ENCODE assay signal across 8 cellular contexts in the genomic region with DNA sequence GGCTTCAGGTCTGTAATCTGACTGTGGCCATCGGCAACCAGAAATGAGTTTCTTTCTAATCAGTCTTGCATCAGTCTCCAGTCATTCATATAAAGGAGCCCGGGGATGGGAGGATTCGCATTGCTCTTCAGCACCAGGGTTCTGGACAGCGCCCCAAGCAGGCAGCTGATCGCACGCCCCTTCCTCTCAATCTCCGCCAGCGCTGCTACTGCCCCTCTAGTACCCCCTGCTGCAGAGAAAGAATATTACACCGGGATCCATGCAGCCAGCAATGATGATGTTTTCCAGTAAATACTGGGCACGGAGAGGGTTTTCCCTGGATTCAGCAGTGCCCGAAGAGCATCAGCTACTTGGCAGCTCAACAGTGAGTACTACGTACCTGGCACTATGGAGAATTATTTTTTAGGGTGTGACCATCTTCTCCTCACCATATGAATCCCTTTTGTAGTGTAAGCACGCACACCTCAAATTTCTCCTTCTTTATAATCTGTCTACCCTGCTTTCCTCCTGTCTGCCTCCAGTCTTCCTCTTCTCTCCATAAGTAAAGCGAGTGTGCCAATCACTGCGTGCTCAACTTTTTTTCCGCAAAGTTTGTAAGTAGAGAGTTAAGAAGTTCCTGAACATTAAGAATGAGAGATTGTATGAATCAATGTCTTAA. TPM values are rescaled to one million over a fixed set of nuclear protein-coding genes. Genes with fewer than 3 reads are reported as not detected.
DNase-seq lines count a peak whose midpoint lies in the region; ATAC-seq, FAIRE-seq and TF ChIP-seq lines count a peak whose summit lies in the region.

TSS of gene TPH2 (plus strand) at position 118 of the 658 bp plus-strand sequence. CDS start at position 260, 142 bp downstream.

- no peaks in the 10 kb centered on the region for H3K4me1 ChIP-seq in astrocyte (ENCODE audit: insufficient read depth, low read length)

- FAIRE-seq in astrocyte (lab: Jason Lieb, UNC), result no peak

- H3K9me3 Mint-ChIP-seq in astrocyte (ENCODE audit: unreplicated experiment), result peaks cover 1% of the 10 kb centered on the region

- peak; percentile 73 for TF ChIP-seq CTCF in astrocyte (IDR thresholded peaks at IDR 0.05; ENCODE audit: insufficient read depth, low read depth, low read length)

- H3K27ac Mint-ChIP-seq in astrocyte (ENCODE audit: unreplicated experiment), result no peak within 1 kb of the TSS

- peak; percentile 79 for ATAC-seq in GM19397 (IDR thresholded peaks at IDR 0.05; ENCODE audit: unreplicated experiment)
- no peak for ATAC-seq in GM18873 (IDR thresholded peaks at IDR 0.05; ENCODE audit: low FRiP score, unreplicated experiment)

- no peak within 1 kb of the TSS for H3K9ac ChIP-seq in astrocyte (ENCODE audit: low read length)

- H3K36me3 ChIP-seq in astrocyte (ENCODE audit: insufficient read depth, low read length), result no peaks in the 10 kb centered on the region

- H3K4me1 Mint-ChIP-seq in astrocyte (ENCODE audit: low read depth, unreplicated experiment), result peaks cover 4% of the 10 kb centered on the region

- DNase-seq in CD1c-positive myeloid dendritic cell (ENCODE audit: extremely low spot score) (peak; percentile 45), HUDEP-2 (lab: John Stamatoyannopoulos, UW; ENCODE audit: unreplicated experiment in 76 of 76) (peak in 56 of 76 experiments; percentile 4 to 79 (median 36)), SHP77 (lab: John Stamatoyannopoulos, UW) (peak; percentile 91 to 94), astrocyte (ENCODE audit: low read depth) (peak; percentile 34), inferior parietal cortex (ENCODE audit: extremely low spot score) (peak; percentile 46)
- peak; percentile 50 for DNase-seq in stimulated activated CD4-positive, alpha-beta T cell treated with anti-CD3 and anti-CD28 coated beads, Interleukin-4, amount 100 ng/mL, for 1 hour

- H3K9me3 ChIP-seq in astrocyte (ENCODE audit: insufficient read depth, low read depth, low read length), result no peaks in the 10 kb centered on the region

- no peaks in the 10 kb centered on the region for H3K79me2 ChIP-seq in astrocyte (ENCODE audit: insufficient read depth, low read length)

- H3K4me3 ChIP-seq in astrocyte (ENCODE audit: insufficient read depth, low read depth, low read length), result no peak within 1 kb of the TSS

- H3K4me3 Mint-ChIP-seq in astrocyte (ENCODE audit: unreplicated experiment), result no peak within 1 kb of the TSS

- H3K27ac ChIP-seq in astrocyte (ENCODE audit: low read depth, low read length), result no peak within 1 kb of the TSS

- H2AFZ ChIP-seq in astrocyte (ENCODE audit: low read depth, low read length), result no peak within 1 kb of the TSS

- H3K36me3 Mint-ChIP-seq in astrocyte (ENCODE audit: low read depth, unreplicated experiment), result no peaks in the 10 kb centered on the region

- H3K27me3 Mint-ChIP-seq in astrocyte (ENCODE audit: low read depth, unreplicated experiment), result no peaks in the 10 kb centered on the region

- peaks cover 2% of the 10 kb centered on the region for H3K27me3 ChIP-seq in astrocyte (ENCODE audit: insufficient read depth, low read length)

- H3K4me2 ChIP-seq in astrocyte (ENCODE audit: low read length), result peak within 1 kb of the TSS; percentile 8

- no peaks in the 10 kb centered on the region for H4K20me1 ChIP-seq in astrocyte (ENCODE audit: insufficient read depth, low read length)

RNA-seq across cellular contexts. Expression of gene TPH2, which starts in this region (rescaled TPM):
- 0.24 and 0.30 TPM in 2 replicates for total RNA-seq in astrocyte

Comparison
In these comparisons a context has a peak if more than half of its experiments do, and no peak if none do; other contexts are left out.
1. Peak in DNase-seq and H3K4me2 ChIP-seq in astrocyte; RNA of the gene not detected or under 1 TPM.
2. DNase-seq: peak in every context shown above with its lines; median percentile 92 in SHP77; 50 in stimulated activated CD4-positive, alpha-beta T cell treated with anti-CD3 and anti-CD28 coated beads, Interleukin-4, amount 100 ng/mL, for 1 hour; 46 in inferior parietal cortex; 45 in CD1c-positive myeloid dendritic cell; 36 in HUDEP-2; 34 in astrocyte.